11 cellular contexts compared by ENCODE assay signal in the genomic region with DNA sequence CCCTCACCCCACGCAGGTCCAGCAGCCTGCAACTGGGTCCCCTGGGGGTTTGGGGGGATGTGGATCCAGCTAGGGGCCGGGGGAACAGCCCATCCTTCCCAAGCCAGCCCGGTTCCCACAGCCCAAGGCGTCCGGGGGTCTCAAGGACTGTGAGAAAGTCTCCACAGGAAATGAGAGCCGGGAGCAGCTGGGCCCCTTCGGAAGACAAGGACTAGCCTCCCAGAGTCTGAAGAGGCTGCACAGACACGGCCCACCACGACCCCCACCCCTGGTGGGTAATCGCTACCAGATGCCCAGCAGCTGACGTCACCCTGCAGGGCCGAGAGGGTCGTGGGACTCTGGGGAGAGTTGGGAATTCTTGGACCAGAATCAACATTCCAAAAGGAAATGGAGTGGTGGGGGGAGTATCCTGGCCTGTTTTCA. TPM values are rescaled to one million over a fixed set of nuclear protein-coding genes. Genes with fewer than 3 reads are reported as not detected.
A peak's percentile ranks its signal among the peaks of the same experiment; 100 is the strongest.
DNase-seq lines count a peak whose midpoint lies in the region; TF ChIP-seq lines count a peak whose summit lies in the region.
"Had no signal": no experiment of that assay in that cellular context is flagged by ENCODE, and none has a peak within 500 bp of the region (broad histone marks: within the 10 kb centered on the region; RNA-seq: fewer than 3 reads in every experiment).

No MANE protein-coding gene starts in this region.

- no peak for TF ChIP-seq CTCF in OCI-LY1 (IDR thresholded peaks at IDR 0.05; ENCODE audit: low read length)
- TF ChIP-seq CTCF in smooth muscle cell (IDR thresholded peaks at IDR 0.05; ENCODE audit: borderline replicate concordance, insufficient read depth, poor library complexity, severe bottlenecking) = no peak

- H3K27ac ChIP-seq in OCI-LY1 (ENCODE audit: low read depth, low read length, poor library complexity, severe bottlenecking) (peak overlapping the region; percentile 1), adipose tissue (ENCODE audit: low read depth, low read length) (peak overlapping the region; percentile 35), layer of hippocampus (ENCODE audit: low read depth, low read length) (peak overlapping the region; percentile 48), smooth muscle cell (ENCODE audit: low read depth) (peak overlapping the region; percentile 12)

- no peak overlapping the region for H3K4me2 ChIP-seq in OCI-LY1 (ENCODE audit: low read length)
- peak overlapping the region; percentile 57 for H3K4me2 ChIP-seq in smooth muscle cell

- no peaks in the 10 kb centered on the region for H3K9me2 ChIP-seq in OCI-LY1 (ENCODE audit: low read depth, low read length)

- H2AFZ ChIP-seq in OCI-LY1 (ENCODE audit: low read length) = no peak overlapping the region
- peak overlapping the region; percentile 58 for H2AFZ ChIP-seq in smooth muscle cell (ENCODE audit: low read depth)

- H3K36me3 ChIP-seq in OCI-LY1 (ENCODE audit: insufficient read depth, low read length) = no peaks in the 10 kb centered on the region
- no peaks in the 10 kb centered on the region for H3K36me3 ChIP-seq in smooth muscle cell (ENCODE audit: low read depth)

- H4K20me1 ChIP-seq in OCI-LY1 (ENCODE audit: insufficient read depth, low read length) = no peaks in the 10 kb centered on the region
- H4K20me1 ChIP-seq in smooth muscle cell (ENCODE audit: low read depth) = no peaks in the 10 kb centered on the region

- H3K9me3 ChIP-seq in OCI-LY1 (ENCODE audit: low read length) = no peaks in the 10 kb centered on the region
- H3K9me3 ChIP-seq in smooth muscle cell (replicated peaks; ENCODE audit: low read depth) = no peaks in the 10 kb centered on the region

- H3F3A ChIP-seq in OCI-LY1 (ENCODE audit: insufficient read depth, low read length) (no peaks in the 10 kb centered on the region), smooth muscle cell (ENCODE audit: low read depth) (no peaks in the 10 kb centered on the region)

- H3K9ac ChIP-seq in OCI-LY1 (ENCODE audit: low read length) (no peak overlapping the region), smooth muscle cell (ENCODE audit: low read depth) (no peak overlapping the region)

- DNase-seq in smooth muscle cell (lab: John Stamatoyannopoulos, UW; ENCODE audit: unreplicated experiment) = no peak
- DNase-seq in SKM-1 (lab: John Stamatoyannopoulos, UW; ENCODE audit: unreplicated experiment) = no peak
- no peak for DNase-seq in DMS79 (lab: John Stamatoyannopoulos, UW)
- no peak for DNase-seq in DMS53 treated with DMSO at 0.1 percent for 48 hours (lab: John Stamatoyannopoulos, UW; ENCODE audit: unreplicated experiment)
- no peak for DNase-seq in epidermal melanocyte (ENCODE audit: insufficient read length, low spot score)
- DNase-seq: activated effector memory CD4-positive, alpha-beta T cell treated with anti-CD3 and anti-CD28 coated beads, Interleukin-2, amount 50 U/mL, for 16 hours; NCI-H1417 treated with DMSO at 0.1 percent for 48 hours; RPMI8226 had no signal

- H3K4me1 ChIP-seq in OCI-LY1 (ENCODE audit: insufficient read depth, low read length, severe bottlenecking) (peaks cover 40% of the 10 kb centered on the region), smooth muscle cell (ENCODE audit: low read depth) (peaks cover 8% of the 10 kb centered on the region)

- H3K27me3 ChIP-seq in OCI-LY1 (ENCODE audit: insufficient read depth, low read length) = no peaks in the 10 kb centered on the region
- H3K27me3 ChIP-seq in layer of hippocampus (ENCODE audit: control insufficient read depth, insufficient read depth, low read length) = peaks cover 2% of the 10 kb centered on the region
- H3K27me3 ChIP-seq in smooth muscle cell (ENCODE audit: low read depth) = no peaks in the 10 kb centered on the region

- 40 to 46% (median 45%) methylated on average over 13 of the region's 13 CpGs for WGBS in adipose tissue, 3 donors
- 16% methylated on average over 11 of the region's 13 CpGs for WGBS in smooth muscle cell (ENCODE audit: low lambda C conversion rate)

- H3K79me2 ChIP-seq in OCI-LY1 (ENCODE audit: insufficient read depth, low read length) (no peaks in the 10 kb centered on the region), smooth muscle cell (ENCODE audit: low read depth) (no peaks in the 10 kb centered on the region)

- H3K4me3 ChIP-seq in OCI-LY1 (ENCODE audit: low read depth, low read length, poor library complexity, severe bottlenecking) (no peak overlapping the region), smooth muscle cell (no peak overlapping the region)

RNA-seq across cellular contexts. Expression of gene SH2D3C, which starts 10.5 kb away (rescaled TPM):
- polyA plus RNA-seq in adipose tissue = 10 to 100 TPM in 2 of 3 donors, 1 to 10 TPM in 1; 4.8 to 29.7 (median 23.3) TPM
- total RNA-seq in smooth muscle cell = 1.5 TPM in 1 of 2 replicates, not detected in the other
- polyA plus RNA-seq in smooth muscle cell = 0.54 and 0.83 TPM in 2 replicates

RNA-seq across cellular contexts. Expression of gene CDK9, which starts 17.9 kb away (rescaled TPM):
- polyA plus RNA-seq in adipose tissue (10 to 100 TPM; 34.3 to 68.4 (median 52.1) TPM), smooth muscle cell (61.4 and 68.6 TPM in 2 replicates)
- 38.2 and 48.0 TPM in 2 replicates for total RNA-seq in smooth muscle cell

RNA-seq across cellular contexts. Expression of gene TOR2A, which starts 32.8 kb away (rescaled TPM):
- 10 to 100 TPM in 2 of 3 donors, 1 to 10 TPM in 1; 9.6 to 12.8 (median 10.6) TPM for polyA plus RNA-seq in adipose tissue
- total RNA-seq in smooth muscle cell = 6.5 and 7.3 TPM in 2 replicates
- 11.5 and 12.3 TPM in 2 replicates for polyA plus RNA-seq in smooth muscle cell

RNA-seq across cellular contexts. Expression of gene FPGS, which starts 34.8 kb away (rescaled TPM):
- 100 to 1,000 TPM in 1 of 3 donors, 10 to 100 TPM in 2; 35.1 to 148 (median 52.1) TPM for polyA plus RNA-seq in adipose tissue
- total RNA-seq in smooth muscle cell = 9.2 and 12.9 TPM in 2 replicates
- polyA plus RNA-seq in smooth muscle cell = 26.2 and 34.9 TPM in 2 replicates

RNA-seq across cellular contexts. Expression of gene TTC16, which starts 52.0 kb away (rescaled TPM):
- polyA plus RNA-seq in adipose tissue = under 1 TPM in 2 of 3 donors, not detected in 1; 0.05 to 0.06 TPM
- not detected in 2 replicates for total RNA-seq in smooth muscle cell
- polyA plus RNA-seq in smooth muscle cell = 0.22 TPM in 1 of 2 replicates, not detected in the other
